Comparison of ENCODE assay signal across 10 cellular contexts in genomic region chrX:154021131-154021611, GRCh38. TPM values are rescaled to one million over a fixed set of nuclear protein-coding genes. Genes with fewer than 3 reads are reported as not detected.
A peak's percentile ranks its signal among the peaks of the same experiment; 100 is the strongest.
DNase-seq lines count a peak whose midpoint lies in the region; ATAC-seq and TF ChIP-seq lines count a peak whose summit lies in the region.
"Had no signal": no experiment of that assay in that cellular context is flagged by ENCODE, and none has a peak within 500 bp of the region (broad histone marks: within the 10 kb centered on the region; RNA-seq: fewer than 3 reads in every experiment).

No MANE protein-coding gene starts in this region.

- H3K79me2 ChIP-seq in ACC112 (ENCODE audit: control insufficient read depth, insufficient read depth, low read length, unreplicated experiment): peaks cover 29% of the 10 kb centered on the region

- H3K4me1 ChIP-seq in ACC112 (ENCODE audit: control insufficient read depth, insufficient read depth, low read length, unreplicated experiment) (peaks cover 21% of the 10 kb centered on the region), HEK293 (ENCODE audit: control insufficient read depth, insufficient read depth, low read length) (peaks cover 8% of the 10 kb centered on the region; the same call in 1 of the 2 replicates)
- H3K4me1 ChIP-seq: pancreas had no signal

- no peaks in the 10 kb centered on the region for H3K9me3 ChIP-seq in HEK293 (ENCODE audit: control insufficient read depth, insufficient read depth, low read depth, low read length)
- H3K9me3 ChIP-seq: pancreas had no signal

- DNase-seq in activated T-cell treated with anti-CD3 and anti-CD28 coated beads, Interleukin-2, amount 50 U/mL, for 72 hours: peak in 1 of 2 donors; percentile 35
- DNase-seq in iris pigment epithelial cell (ENCODE audit: low read depth): peak; percentile 72
- no peak for DNase-seq in NCI-H1105 (lab: John Stamatoyannopoulos, UW)
- DNase-seq: KG1 had no signal

- no peaks in the 10 kb centered on the region for H3K27me3 ChIP-seq in ACC112 (ENCODE audit: insufficient read depth, low read length)

- H3K4me1 Mint-ChIP-seq in activated T-cell treated with anti-CD3 and anti-CD28 coated beads, Interleukin-2, amount 50 U/mL, for 72 hours (ENCODE audit: low read depth): peaks cover 11% of the 10 kb centered on the region

- H3K36me3 Mint-ChIP-seq in activated T-cell treated with anti-CD3 and anti-CD28 coated beads, Interleukin-2, amount 50 U/mL, for 72 hours (ENCODE audit: insufficient read depth in 2 of 2): peaks cover 0 to 3% of the 10 kb centered on the region in 2 donors

- H2AFZ ChIP-seq in ACC112 (ENCODE audit: low read length, unreplicated experiment): no peak overlapping the region

- peak overlapping the region; percentile 68 for H3K27ac Mint-ChIP-seq in activated T-cell treated with anti-CD3 and anti-CD28 coated beads, Interleukin-2, amount 50 U/mL, for 72 hours

- peak overlapping the region; percentile 80 for H3K4me3 ChIP-seq in ACC112 (ENCODE audit: low read depth, low read length)
- no peak overlapping the region for H3K4me3 ChIP-seq in HEK293 (ENCODE audit: low read depth, low read length)

- H3K4me3 Mint-ChIP-seq in activated T-cell treated with anti-CD3 and anti-CD28 coated beads, Interleukin-2, amount 50 U/mL, for 72 hours: peak overlapping the region; percentile 83 to 97

- H3K27ac ChIP-seq in ACC112 (ENCODE audit: low read depth, low read length) (peak overlapping the region; percentile 90), HEK293 (ENCODE audit: extremely low read depth, low read depth, low read length) (peak overlapping the region; percentile 92; the same call in 1 of the 2 replicates)

- ATAC-seq in activated T-cell treated with anti-CD3 and anti-CD28 coated beads, Interleukin-2, amount 50 U/mL, for 72 hours (replicated peaks in 1 of 2): peak; percentile 26 to 32
- no peak for ATAC-seq in HG03460 (IDR thresholded peaks at IDR 0.05; ENCODE audit: unreplicated experiment)
- no peak for ATAC-seq in HG02885 (IDR thresholded peaks at IDR 0.05; ENCODE audit: poor library complexity, unreplicated experiment)
- ATAC-seq in GM21447 (IDR thresholded peaks at IDR 0.05; ENCODE audit: unreplicated experiment): no peak

- no peaks in the 10 kb centered on the region for H3K36me3 ChIP-seq in ACC112 (ENCODE audit: insufficient read depth, low read length)
- peaks cover 5 to 24% of the 10 kb centered on the region in 2 experiments; a peak in 2 of 3 replicates for H3K36me3 ChIP-seq in HEK293 (ENCODE audit: control insufficient read depth in 2 of 2, insufficient read depth in 1 of 2, low read length in 2 of 2)
- H3K36me3 ChIP-seq: pancreas had no signal

- peak; percentile 58 for TF ChIP-seq CTCF in HEK293 (tag by site-specific recombination; IDR thresholded peaks at IDR 0.05)

- no peaks in the 10 kb centered on the region for H3K27me3 Mint-ChIP-seq in activated T-cell treated with anti-CD3 and anti-CD28 coated beads, Interleukin-2, amount 50 U/mL, for 72 hours (ENCODE audit: low read depth)

- no peaks in the 10 kb centered on the region for H3K9me3 Mint-ChIP-seq in activated T-cell treated with anti-CD3 and anti-CD28 coated beads, Interleukin-2, amount 50 U/mL, for 72 hours

- CTCF ChIA-PET in HEK293 (lab: Yijun Ruan, JAX): interaction anchor here (0.7 to 1.4 kb wide), 4 partner anchors 27 to 482 kb away, joined by 3 to 4 read pairs (median 4); no protein-coding TSS in a partner anchor

- POLR2A ChIA-PET in HEK293 (lab: Yijun Ruan, JAX): no interaction called here

TF ChIP-seq in HEK293, 187 proteins besides CTCF, POLR2A, EP300 and RAD21 (continues in another document):
- TF ChIP-seq GLIS1 (tag by site-specific recombination; IDR thresholded peaks at IDR 0.05): peak; percentile 35; the same call in 1 of the 2 replicates
- peak; percentile 64 for TF ChIP-seq ZBTB20 (tag by site-specific recombination; IDR thresholded peaks at IDR 0.05)
- TF ChIP-seq HOXD13 (CRISPR knock-in tag; IDR thresholded peaks at IDR 0.05; ENCODE audit: borderline replicate concordance): no peak
- TF ChIP-seq PBX3 (CRISPR knock-in tag; IDR thresholded peaks at IDR 0.05): 0 out of 2 replicates have a peak, but pooled peaks have one; percentile 10
- peak; percentile 7; the same call in 1 of the 2 replicates for TF ChIP-seq ZNF335 (tag by site-specific recombination; conservative IDR thresholded peaks at IDR 0.05)
- 0 out of 2 replicates have a peak, but pooled peaks have one; percentile 30 for TF ChIP-seq PRDM1 (tag by site-specific recombination; IDR thresholded peaks at IDR 0.05)
- TF ChIP-seq ZIC2 (tag by site-specific recombination; IDR thresholded peaks at IDR 0.05): peak; percentile 16; the same call in 1 of the 2 replicates
- peak; percentile 99 for TF ChIP-seq ZNF600 (tag by site-specific recombination; IDR thresholded peaks at IDR 0.05)
- TF ChIP-seq ZNF394 (tag by site-specific recombination; IDR thresholded peaks at IDR 0.05; ENCODE audit: borderline replicate concordance): 0 out of 2 replicates have a peak, but pooled peaks have one; percentile 22
- peak; percentile 68 for TF ChIP-seq PATZ1 (tag by site-specific recombination; IDR thresholded peaks at IDR 0.05)
- no peak for TF ChIP-seq ZNF830 (tag by site-specific recombination; IDR thresholded peaks at IDR 0.05; ENCODE audit: low read depth)
- TF ChIP-seq ELK4 (IDR thresholded peaks at IDR 0.05; ENCODE audit: borderline replicate concordance, low read depth, low read length): no peak
- TF ChIP-seq ZNF398 (tag by site-specific recombination; IDR thresholded peaks at IDR 0.05): no peak

RNA-seq across cellular contexts. Expression of gene IRAK1, which starts 1.5 kb away (rescaled TPM):
- 100 to 1,000 TPM; 131 to 150 TPM for total RNA-seq in activated T-cell treated with anti-CD3 and anti-CD28 coated beads, Interleukin-2, amount 50 U/mL, for 72 hours

RNA-seq across cellular contexts. Expression of gene TMEM187, which starts 48.6 kb away (rescaled TPM):
- 1 to 10 TPM; 9.1 to 9.8 TPM for total RNA-seq in activated T-cell treated with anti-CD3 and anti-CD28 coated beads, Interleukin-2, amount 50 U/mL, for 72 hours

RNA-seq across cellular contexts. Expression of gene HCFC1, which starts 49.6 kb away (rescaled TPM):
- 10 to 100 TPM; 59.3 to 65.8 TPM for total RNA-seq in activated T-cell treated with anti-CD3 and anti-CD28 coated beads, Interleukin-2, amount 50 U/mL, for 72 hours

Comparison
In these comparisons a context has a peak if more than half of its experiments do, and no peak if none do; other contexts are left out.
1. ATAC-seq: peak in activated T-cell treated with anti-CD3 and anti-CD28 coated beads, Interleukin-2, amount 50 U/mL, for 72 hours (2 of 2); none in HG03460 (single experiment), HG02885 (single experiment) and GM21447 (single experiment).